In the genomic region with DNA sequence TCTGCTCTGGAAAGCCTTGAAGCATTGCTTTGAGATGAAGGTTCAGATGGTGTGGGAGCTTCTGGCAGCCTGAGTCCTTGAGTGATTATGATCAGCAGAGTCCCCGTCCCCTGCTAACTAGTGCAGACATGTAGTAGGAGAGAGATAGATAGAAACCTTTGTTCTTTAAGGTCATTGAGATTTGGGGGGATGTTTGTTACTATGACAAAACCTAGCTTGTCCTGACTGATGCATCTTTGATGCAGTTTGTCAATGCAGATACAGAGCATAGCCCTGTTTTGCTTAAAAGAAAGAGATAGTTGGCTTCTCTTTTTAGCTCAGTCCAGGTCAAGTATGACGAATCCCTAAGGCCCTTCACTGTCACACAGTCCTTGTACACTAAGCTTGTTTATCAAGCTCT, we compare ENCODE assay signal across 28 cellular contexts.
"Had no signal": no experiment of that assay in that cellular context is flagged by ENCODE, and none has a peak within 500 bp of the region (broad histone marks: within the 10 kb centered on the region; RNA-seq: fewer than 3 reads in every experiment).

No MANE protein-coding gene starts in this region.

- H3K4me3 ChIP-seq: colonic mucosa, coronary artery, dorsolateral prefrontal cortex, esophagus muscularis mucosa, esophagus squamous epithelium, gastrocnemius medialis, gastroesophageal sphincter, heart left ventricle, heart right ventricle had no signal

- H3K36me3 ChIP-seq: colonic mucosa, esophagus muscularis mucosa, esophagus squamous epithelium, gastrocnemius medialis, gastroesophageal sphincter, heart left ventricle, heart right ventricle had no signal

- ATAC-seq: effector memory CD8-positive, alpha-beta T cell; esophagus mucosa; foreskin keratinocyte; gastrocnemius medialis; gastroesophageal sphincter; heart left ventricle; heart right ventricle had no signal

- H3K9me3 ChIP-seq: colonic mucosa, esophagus squamous epithelium, gastrocnemius medialis had no signal

- H3K27ac ChIP-seq: colonic mucosa, coronary artery, dorsolateral prefrontal cortex, epithelial cell of prostate, esophagus muscularis mucosa, esophagus squamous epithelium, foreskin keratinocyte, gastrocnemius medialis, gastroesophageal sphincter, heart left ventricle, heart right ventricle had no signal

- H3K27me3 ChIP-seq: colonic mucosa, esophagus muscularis mucosa, esophagus squamous epithelium, foreskin keratinocyte, gastrocnemius medialis, gastroesophageal sphincter, heart right ventricle had no signal

- DNase-seq: colonic mucosa; cortex of kidney; dermis blood vessel endothelial cell; dorsolateral prefrontal cortex; effector CD4-positive, alpha-beta T cell; effector CD8-positive, alpha-beta T cell; effector memory CD4-positive, alpha-beta T cell; effector memory CD8-positive, alpha-beta T cell; endodermal cell; erythroblast; esophagus squamous epithelium; foreskin fibroblast; foreskin keratinocyte; foreskin melanocyte; gastrocnemius medialis; glutamatergic neuron; head of caudate nucleus; heart left ventricle; heart right ventricle had no signal

- FAIRE-seq: colon, endometrium, endothelial cell of umbilical vein, frontal cortex had no signal

- H3K4me1 ChIP-seq: colonic mucosa, esophagus muscularis mucosa, foreskin keratinocyte, gastrocnemius medialis, gastroesophageal sphincter, heart left ventricle, heart right ventricle had no signal
